In the genomic region with DNA sequence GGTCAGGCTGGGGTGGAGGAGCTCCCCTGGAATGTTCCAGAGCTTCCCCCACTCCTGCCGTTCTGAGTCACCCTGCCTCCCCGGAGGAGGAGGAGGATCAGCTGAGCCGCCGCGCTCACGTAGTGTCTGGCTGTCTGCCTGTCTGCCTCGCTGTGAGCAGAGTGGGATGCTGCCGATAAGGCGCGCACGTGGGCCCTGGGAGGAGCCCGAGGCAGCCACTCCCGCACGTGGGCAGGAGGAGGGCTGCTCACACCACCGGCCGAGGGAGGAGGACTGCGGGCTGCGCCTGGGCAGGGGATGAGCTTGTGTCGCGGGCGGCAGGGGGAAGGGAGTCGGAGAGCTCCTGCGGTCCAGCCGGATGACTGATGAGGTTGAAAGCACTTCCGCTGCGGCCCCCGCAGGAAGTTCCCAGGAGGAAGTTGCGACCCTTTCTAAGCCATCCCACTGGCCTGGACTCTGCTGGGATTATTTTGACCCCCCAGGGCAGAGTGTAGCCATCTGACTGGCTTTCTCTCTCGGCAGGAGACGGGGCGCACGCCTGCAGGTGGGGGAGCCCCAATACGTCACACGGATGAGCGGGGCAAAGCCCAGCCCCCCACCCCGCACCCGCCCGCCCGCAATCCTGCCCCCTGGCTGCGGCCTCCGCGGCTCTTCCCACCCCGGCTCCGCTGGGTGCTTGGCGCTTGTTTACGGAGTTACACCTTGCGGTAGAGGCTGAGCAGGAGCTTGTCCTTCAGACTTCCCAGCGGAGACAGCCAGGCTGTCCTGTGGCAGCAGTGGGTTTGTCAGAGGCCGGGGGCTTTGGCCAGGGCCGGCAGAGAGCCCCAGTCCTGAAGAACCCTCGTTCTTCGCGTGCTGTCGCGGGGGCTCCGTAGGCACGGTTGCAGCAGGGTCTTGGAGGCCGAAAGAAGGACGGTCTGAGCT, we compare ENCODE assay signal across 1 cellular context.
TF ChIP-seq lines count a peak whose summit lies in the region.

No MANE protein-coding gene starts in this region.

TF ChIP-seq in HepG2, 621 proteins besides CTCF, POLR2A, EP300 and RAD21 (continues in another document):
- TF ChIP-seq ZBTB1 (CRISPR knock-in tag; IDR thresholded peaks at IDR 0.05; ENCODE audit: borderline replicate concordance) (no peak; the same call in 1 of the 2 replicates), FOXP1 (IDR thresholded peaks at IDR 0.05) (no peak), FOXP1 (CRISPR knock-in tag; IDR thresholded peaks at IDR 0.05) (peak; percentile 51; the same call in 1 of the 2 replicates), ZNF564 (CRISPR knock-in tag; IDR thresholded peaks at IDR 0.05) (no peak; the same call in 1 of the 2 replicates), CENPX (CRISPR knock-in tag; IDR thresholded peaks at IDR 0.05) (no peak), MYNN (CRISPR knock-in tag; IDR thresholded peaks at IDR 0.05; ENCODE audit: low read depth) (no peak), ZNF44 (CRISPR knock-in tag; IDR thresholded peaks at IDR 0.05) (no peak), ZFP36L1 (CRISPR knock-in tag; IDR thresholded peaks at IDR 0.05) (0 out of 2 replicates have a peak, but pooled peaks have one; percentile 22), ZBTB38 (CRISPR knock-in tag; IDR thresholded peaks at IDR 0.05) (peak; percentile 86), ZNF251 (CRISPR knock-in tag; IDR thresholded peaks at IDR 0.05) (no peak), ZNF468 (CRISPR knock-in tag; IDR thresholded peaks at IDR 0.05) (peak; percentile 54; the same call in 1 of the 2 replicates), ZNF839 (CRISPR knock-in tag; IDR thresholded peaks at IDR 0.05; ENCODE audit: borderline replicate concordance) (no peak), ZKSCAN5 (CRISPR knock-in tag; IDR thresholded peaks at IDR 0.05) (no peak), NCOA1 (CRISPR knock-in tag; IDR thresholded peaks at IDR 0.05) (no peak), ZNF850 (CRISPR knock-in tag; conservative IDR thresholded peaks at IDR 0.05) (no peak), ZNF567 (CRISPR knock-in tag; IDR thresholded peaks at IDR 0.05; ENCODE audit: borderline replicate concordance) (peak; percentile 68; the same call in 1 of the 2 replicates), ZNF530 (CRISPR knock-in tag; IDR thresholded peaks at IDR 0.05; ENCODE audit: low read depth) (no peak), ZNF776 (CRISPR knock-in tag; IDR thresholded peaks at IDR 0.05) (peak; percentile 91), RBFOX2 (IDR thresholded peaks at IDR 0.05; ENCODE audit: low read depth, low read length) (peak; percentile 85), ZFAT (CRISPR knock-in tag; conservative IDR thresholded peaks at IDR 0.05) (no peak), NR2F1 (CRISPR knock-in tag; IDR thresholded peaks at IDR 0.05) (no peak), ELF1 (CRISPR knock-in tag; IDR thresholded peaks at IDR 0.05) (peak; percentile 77), MATR3 (CRISPR knock-in tag; IDR thresholded peaks at IDR 0.05) (no peak), HES4 (CRISPR knock-in tag; IDR thresholded peaks at IDR 0.05; ENCODE audit: borderline replicate concordance) (peak; percentile 92), PPARG (CRISPR knock-in tag; conservative IDR thresholded peaks at IDR 0.05) (no peak), JUND (CRISPR knock-in tag; IDR thresholded peaks at IDR 0.05) (peak; percentile 63), NFKB2 (CRISPR knock-in tag; IDR thresholded peaks at IDR 0.05; ENCODE audit: borderline replicate concordance) (peak; percentile 80; the same call in 1 of the 2 replicates), ZNF605 (CRISPR knock-in tag; IDR thresholded peaks at IDR 0.05) (peak; percentile 82), ZNF747 (CRISPR knock-in tag; IDR thresholded peaks at IDR 0.05; ENCODE audit: borderline replicate concordance) (peak; percentile 90; the same call in 1 of the 2 replicates), ASH2L (IDR thresholded peaks at IDR 0.05; ENCODE audit: insufficient read length, low read depth, low read length) (peak; percentile 94), NCOA2 (CRISPR knock-in tag; IDR thresholded peaks at IDR 0.05) (peak; percentile 64), SIX1 (CRISPR knock-in tag; IDR thresholded peaks at IDR 0.05; ENCODE audit: borderline replicate concordance) (no peak), RBM39 (IDR thresholded peaks at IDR 0.05; ENCODE audit: low read depth, low read length, poor library complexity, severe bottlenecking) (no peak), FOXA1 (IDR thresholded peaks at IDR 0.05) (no peak), FOXA1 (CRISPR knock-in tag; IDR thresholded peaks at IDR 0.05) (peak; percentile 60), NR1H2 (CRISPR knock-in tag; IDR thresholded peaks at IDR 0.05; ENCODE audit: borderline replicate concordance, low read depth) (no peak), YY1 (IDR thresholded peaks at IDR 0.05; ENCODE audit: insufficient read depth, insufficient replicate concordance, low read depth, low read length) (peak; percentile 63), CAMTA2 (CRISPR knock-in tag; IDR thresholded peaks at IDR 0.05; ENCODE audit: borderline replicate concordance) (no peak; the same call in 1 of the 2 replicates), ZNF790 (CRISPR knock-in tag; IDR thresholded peaks at IDR 0.05; ENCODE audit: borderline replicate concordance) (no peak), TEAD2 (CRISPR knock-in tag; IDR thresholded peaks at IDR 0.05) (no peak), ZNF777 (CRISPR knock-in tag; IDR thresholded peaks at IDR 0.05) (peak; percentile 42), KLF9 (CRISPR knock-in tag; IDR thresholded peaks at IDR 0.05; ENCODE audit: low read depth) (no peak), MXI1 (IDR thresholded peaks at IDR 0.05; ENCODE audit: borderline replicate concordance, low read depth, low read length) (peak; percentile 88; the same call in 2 of the 3 replicates), ZNF317 (CRISPR knock-in tag; IDR thresholded peaks at IDR 0.05) (peak; percentile 89; the same call in 1 of the 2 replicates), FOXO1 (CRISPR knock-in tag; IDR thresholded peaks at IDR 0.05) (peak; percentile 64; the same call in 1 of the 2 replicates), AKAP8 (CRISPR knock-in tag; IDR thresholded peaks at IDR 0.05) (peak; percentile 96), CREM (IDR thresholded peaks at IDR 0.05) (peak; percentile 58; the same call in 1 of the 2 replicates), CREM (CRISPR knock-in tag; IDR thresholded peaks at IDR 0.05) (0 out of 2 replicates have a peak, but pooled peaks have one; percentile 12), MTA3 (CRISPR knock-in tag; IDR thresholded peaks at IDR 0.05) (no peak)
- TF ChIP-seq, protein P1, sequence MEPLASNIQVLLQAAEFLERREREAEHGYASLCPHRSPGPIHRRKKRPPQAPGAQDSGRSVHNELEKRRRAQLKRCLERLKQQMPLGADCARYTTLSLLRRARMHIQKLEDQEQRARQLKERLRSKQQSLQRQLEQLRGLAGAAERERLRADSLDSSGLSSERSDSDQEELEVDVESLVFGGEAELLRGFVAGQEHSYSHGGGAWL (CRISPR knock-in tag; IDR thresholded peaks at IDR 0.05): peak; percentile 93
- TF ChIP-seq, protein P2, sequence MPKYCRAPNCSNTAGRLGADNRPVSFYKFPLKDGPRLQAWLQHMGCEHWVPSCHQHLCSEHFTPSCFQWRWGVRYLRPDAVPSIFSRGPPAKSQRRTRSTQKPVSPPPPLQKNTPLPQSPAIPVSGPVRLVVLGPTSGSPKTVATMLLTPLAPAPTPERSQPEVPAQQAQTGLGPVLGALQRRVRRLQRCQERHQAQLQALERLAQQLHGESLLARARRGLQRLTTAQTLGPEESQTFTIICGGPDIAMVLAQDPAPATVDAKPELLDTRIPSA (CRISPR knock-in tag; IDR thresholded peaks at IDR 0.05; ENCODE audit: borderline replicate concordance): no peak
- TF ChIP-seq, protein P3, sequence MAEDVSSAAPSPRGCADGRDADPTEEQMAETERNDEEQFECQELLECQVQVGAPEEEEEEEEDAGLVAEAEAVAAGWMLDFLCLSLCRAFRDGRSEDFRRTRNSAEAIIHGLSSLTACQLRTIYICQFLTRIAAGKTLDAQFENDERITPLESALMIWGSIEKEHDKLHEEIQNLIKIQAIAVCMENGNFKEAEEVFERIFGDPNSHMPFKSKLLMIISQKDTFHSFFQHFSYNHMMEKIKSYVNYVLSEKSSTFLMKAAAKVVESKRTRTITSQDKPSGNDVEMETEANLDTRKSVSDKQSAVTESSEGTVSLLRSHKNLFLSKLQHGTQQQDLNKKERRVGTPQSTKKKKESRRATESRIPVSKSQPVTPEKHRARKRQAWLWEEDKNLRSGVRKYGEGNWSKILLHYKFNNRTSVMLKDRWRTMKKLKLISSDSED (CRISPR knock-in tag; IDR thresholded peaks at IDR 0.05): no peak
- TF ChIP-seq, protein P4, sequence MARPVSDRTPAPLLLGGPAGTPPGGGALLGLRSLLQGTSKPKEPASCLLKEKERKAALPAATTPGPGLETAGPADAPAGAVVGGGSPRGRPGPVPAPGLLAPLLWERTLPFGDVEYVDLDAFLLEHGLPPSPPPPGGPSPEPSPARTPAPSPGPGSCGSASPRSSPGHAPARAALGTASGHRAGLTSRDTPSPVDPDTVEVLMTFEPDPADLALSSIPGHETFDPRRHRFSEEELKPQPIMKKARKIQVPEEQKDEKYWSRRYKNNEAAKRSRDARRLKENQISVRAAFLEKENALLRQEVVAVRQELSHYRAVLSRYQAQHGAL (CRISPR knock-in tag; IDR thresholded peaks at IDR 0.05; ENCODE audit: not compliant biosample characterization): peak; percentile 38
- TF ChIP-seq, protein P5, sequence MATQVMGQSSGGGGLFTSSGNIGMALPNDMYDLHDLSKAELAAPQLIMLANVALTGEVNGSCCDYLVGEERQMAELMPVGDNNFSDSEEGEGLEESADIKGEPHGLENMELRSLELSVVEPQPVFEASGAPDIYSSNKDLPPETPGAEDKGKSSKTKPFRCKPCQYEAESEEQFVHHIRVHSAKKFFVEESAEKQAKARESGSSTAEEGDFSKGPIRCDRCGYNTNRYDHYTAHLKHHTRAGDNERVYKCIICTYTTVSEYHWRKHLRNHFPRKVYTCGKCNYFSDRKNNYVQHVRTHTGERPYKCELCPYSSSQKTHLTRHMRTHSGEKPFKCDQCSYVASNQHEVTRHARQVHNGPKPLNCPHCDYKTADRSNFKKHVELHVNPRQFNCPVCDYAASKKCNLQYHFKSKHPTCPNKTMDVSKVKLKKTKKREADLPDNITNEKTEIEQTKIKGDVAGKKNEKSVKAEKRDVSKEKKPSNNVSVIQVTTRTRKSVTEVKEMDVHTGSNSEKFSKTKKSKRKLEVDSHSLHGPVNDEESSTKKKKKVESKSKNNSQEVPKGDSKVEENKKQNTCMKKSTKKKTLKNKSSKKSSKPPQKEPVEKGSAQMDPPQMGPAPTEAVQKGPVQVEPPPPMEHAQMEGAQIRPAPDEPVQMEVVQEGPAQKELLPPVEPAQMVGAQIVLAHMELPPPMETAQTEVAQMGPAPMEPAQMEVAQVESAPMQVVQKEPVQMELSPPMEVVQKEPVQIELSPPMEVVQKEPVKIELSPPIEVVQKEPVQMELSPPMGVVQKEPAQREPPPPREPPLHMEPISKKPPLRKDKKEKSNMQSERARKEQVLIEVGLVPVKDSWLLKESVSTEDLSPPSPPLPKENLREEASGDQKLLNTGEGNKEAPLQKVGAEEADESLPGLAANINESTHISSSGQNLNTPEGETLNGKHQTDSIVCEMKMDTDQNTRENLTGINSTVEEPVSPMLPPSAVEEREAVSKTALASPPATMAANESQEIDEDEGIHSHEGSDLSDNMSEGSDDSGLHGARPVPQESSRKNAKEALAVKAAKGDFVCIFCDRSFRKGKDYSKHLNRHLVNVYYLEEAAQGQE (IDR thresholded peaks at IDR 0.05; ENCODE audit: borderline replicate concordance in 1 of 2, low read depth in 1 of 2, low read length in 2 of 2): no peak
- TF ChIP-seq, protein P6, sequence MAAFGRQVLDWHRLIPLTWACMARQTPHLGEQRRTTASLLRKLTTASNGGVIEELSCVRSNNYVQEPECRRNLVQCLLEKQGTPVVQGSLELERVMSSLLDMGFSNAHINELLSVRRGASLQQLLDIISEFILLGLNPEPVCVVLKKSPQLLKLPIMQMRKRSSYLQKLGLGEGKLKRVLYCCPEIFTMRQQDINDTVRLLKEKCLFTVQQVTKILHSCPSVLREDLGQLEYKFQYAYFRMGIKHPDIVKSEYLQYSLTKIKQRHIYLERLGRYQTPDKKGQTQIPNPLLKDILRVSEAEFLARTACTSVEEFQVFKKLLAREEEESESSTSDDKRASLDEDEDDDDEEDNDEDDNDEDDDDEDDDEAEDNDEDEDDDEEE (CRISPR knock-in tag; IDR thresholded peaks at IDR 0.05): no peak; the same call in 1 of the 2 replicates
- TF ChIP-seq, protein P7, sequence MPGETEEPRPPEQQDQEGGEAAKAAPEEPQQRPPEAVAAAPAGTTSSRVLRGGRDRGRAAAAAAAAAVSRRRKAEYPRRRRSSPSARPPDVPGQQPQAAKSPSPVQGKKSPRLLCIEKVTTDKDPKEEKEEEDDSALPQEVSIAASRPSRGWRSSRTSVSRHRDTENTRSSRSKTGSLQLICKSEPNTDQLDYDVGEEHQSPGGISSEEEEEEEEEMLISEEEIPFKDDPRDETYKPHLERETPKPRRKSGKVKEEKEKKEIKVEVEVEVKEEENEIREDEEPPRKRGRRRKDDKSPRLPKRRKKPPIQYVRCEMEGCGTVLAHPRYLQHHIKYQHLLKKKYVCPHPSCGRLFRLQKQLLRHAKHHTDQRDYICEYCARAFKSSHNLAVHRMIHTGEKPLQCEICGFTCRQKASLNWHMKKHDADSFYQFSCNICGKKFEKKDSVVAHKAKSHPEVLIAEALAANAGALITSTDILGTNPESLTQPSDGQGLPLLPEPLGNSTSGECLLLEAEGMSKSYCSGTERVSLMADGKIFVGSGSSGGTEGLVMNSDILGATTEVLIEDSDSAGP (CRISPR knock-in tag; IDR thresholded peaks at IDR 0.05; ENCODE audit: borderline replicate concordance): peak; percentile 87
- TF ChIP-seq, protein P8, sequence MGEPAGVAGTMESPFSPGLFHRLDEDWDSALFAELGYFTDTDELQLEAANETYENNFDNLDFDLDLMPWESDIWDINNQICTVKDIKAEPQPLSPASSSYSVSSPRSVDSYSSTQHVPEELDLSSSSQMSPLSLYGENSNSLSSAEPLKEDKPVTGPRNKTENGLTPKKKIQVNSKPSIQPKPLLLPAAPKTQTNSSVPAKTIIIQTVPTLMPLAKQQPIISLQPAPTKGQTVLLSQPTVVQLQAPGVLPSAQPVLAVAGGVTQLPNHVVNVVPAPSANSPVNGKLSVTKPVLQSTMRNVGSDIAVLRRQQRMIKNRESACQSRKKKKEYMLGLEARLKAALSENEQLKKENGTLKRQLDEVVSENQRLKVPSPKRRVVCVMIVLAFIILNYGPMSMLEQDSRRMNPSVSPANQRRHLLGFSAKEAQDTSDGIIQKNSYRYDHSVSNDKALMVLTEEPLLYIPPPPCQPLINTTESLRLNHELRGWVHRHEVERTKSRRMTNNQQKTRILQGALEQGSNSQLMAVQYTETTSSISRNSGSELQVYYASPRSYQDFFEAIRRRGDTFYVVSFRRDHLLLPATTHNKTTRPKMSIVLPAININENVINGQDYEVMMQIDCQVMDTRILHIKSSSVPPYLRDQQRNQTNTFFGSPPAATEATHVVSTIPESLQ (CRISPR knock-in tag; conservative IDR thresholded peaks at IDR 0.05): no peak
- TF ChIP-seq, protein P9, sequence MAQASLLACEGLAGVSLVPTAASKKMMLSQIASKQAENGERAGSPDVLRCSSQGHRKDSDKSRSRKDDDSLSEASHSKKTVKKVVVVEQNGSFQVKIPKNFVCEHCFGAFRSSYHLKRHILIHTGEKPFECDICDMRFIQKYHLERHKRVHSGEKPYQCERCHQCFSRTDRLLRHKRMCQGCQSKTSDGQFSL (CRISPR knock-in tag; IDR thresholded peaks at IDR 0.05): peak; percentile 85
